Comparison of ENCODE assay signal across 23 cellular contexts in genomic region chr3:139260793-139261736, GRCh38.
DNase-seq lines count a peak whose midpoint lies in the region; ATAC-seq, FAIRE-seq and TF ChIP-seq lines count a peak whose summit lies in the region.
"Had no signal": no experiment of that assay in that cellular context is flagged by ENCODE, and none has a peak within 500 bp of the region (broad histone marks: within the 10 kb centered on the region; RNA-seq: fewer than 3 reads in every experiment).

No MANE protein-coding gene starts in this region.

- no peak for TF ChIP-seq RAD21 in A549 (conservative IDR thresholded peaks at IDR 0.05 in 1 of 2, IDR thresholded peaks at IDR 0.05 in 1 of 2)

- no peaks in the 10 kb centered on the region for H4K20me1 ChIP-seq in GM23338 (replicated peaks; ENCODE audit: insufficient read depth)

- no peak overlapping the region for H3K27ac ChIP-seq in A549
- no peak overlapping the region for H3K27ac ChIP-seq in GM23338 (ENCODE audit: low read depth)
- H3K27ac ChIP-seq in esophagus muscularis mucosa (replicated peaks in 1 of 4), result no peak overlapping the region
- H3K27ac ChIP-seq: C4-2B, HL-60, PC-9, SJSA1 had no signal

- intact Hi-C loops in esophagus muscularis mucosa (cut with DNase I), result no loop called here

- TF ChIP-seq EP300 in A549 (IDR thresholded peaks at IDR 0.05), result no peak
- no peak for TF ChIP-seq EP300 in esophagus muscularis mucosa (IDR thresholded peaks at IDR 0.05)

- H3K79me2 ChIP-seq in GM23338 (replicated peaks; ENCODE audit: insufficient read depth), result no peaks in the 10 kb centered on the region

- no peak for FAIRE-seq in A549 (lab: Jason Lieb, UNC)
- FAIRE-seq: A204.1, GM12891, H1 had no signal

- no peaks in the 10 kb centered on the region for H3K36me3 ChIP-seq in GM23338 (ENCODE audit: insufficient read depth)
- H3K36me3 ChIP-seq in esophagus muscularis mucosa, result no peaks in the 10 kb centered on the region
- H3K36me3 ChIP-seq: SJSA1 had no signal

- no peaks in the 10 kb centered on the region for H3K27me3 ChIP-seq in GM23338 (ENCODE audit: insufficient read depth)
- no peaks in the 10 kb centered on the region for H3K27me3 ChIP-seq in esophagus muscularis mucosa
- H3K27me3 ChIP-seq: SJSA1 had no signal

- WGBS in A549 (ENCODE audit: missing lambda C conversion rate), result 67% methylated on average over 8 of the region's 8 CpGs
- WGBS in esophagus muscularis mucosa, result 87% methylated on average over 8 of the region's 8 CpGs

- CTCF ChIA-PET in A549 (lab: Yijun Ruan, JAX), result interaction anchor here (1.7 kb wide), 1 partner anchor 149 kb away, joined by 5 read pairs; no protein-coding TSS in a partner anchor

- no peaks in the 10 kb centered on the region for H3K9me2 ChIP-seq in GM23338 (ENCODE audit: insufficient read depth)

- H3K9me3 ChIP-seq in A549 (no peaks in the 10 kb centered on the region), esophagus muscularis mucosa (no peaks in the 10 kb centered on the region)
- H3K9me3 ChIP-seq: Caco-2, SJSA1 had no signal

- H3K4me2 ChIP-seq in A549 (no peak overlapping the region), GM23338 (no peak overlapping the region)
- H3K4me2 ChIP-seq: PC-9 had no signal

- H3K4me1 Mint-ChIP-seq in GM23338 (peaks cover 10% of the 10 kb centered on the region), type B pancreatic cell (ENCODE audit: unreplicated experiment) (no peaks in the 10 kb centered on the region)

- no peak overlapping the region for H3K4me3 ChIP-seq in A549
- no peak overlapping the region for H3K4me3 ChIP-seq in GM23338
- H3K4me3 ChIP-seq in esophagus muscularis mucosa, result no peak overlapping the region
- H3K4me3 ChIP-seq: PC-9, SJSA1 had no signal

- H3K9me3 Mint-ChIP-seq in GM23338 (no peaks in the 10 kb centered on the region), type B pancreatic cell (no peaks in the 10 kb centered on the region)
- H3K9me3 Mint-ChIP-seq: CD8-positive, alpha-beta T cell had no signal

- H3K27me3 Mint-ChIP-seq in GM23338 (ENCODE audit: insufficient read depth, low read depth, poor library complexity) (peaks cover 2% of the 10 kb centered on the region), type B pancreatic cell (peaks cover 39% of the 10 kb centered on the region)

- TF ChIP-seq POLR2A in A549 (IDR thresholded peaks at IDR 0.05; ENCODE audit: low read length) (no peak), esophagus muscularis mucosa (IDR thresholded peaks at IDR 0.05; ENCODE audit: low read depth) (no peak)

- ATAC-seq in A549 (no peak), GM23338 (no peak), GM21381 (IDR thresholded peaks at IDR 0.05; ENCODE audit: unreplicated experiment) (no peak), HG03175 (IDR thresholded peaks at IDR 0.05; ENCODE audit: unreplicated experiment) (no peak)
- ATAC-seq: CD8-positive, alpha-beta T cell; Right ventricle myocardium inferior had no signal

- POLR2A ChIA-PET in A549 (lab: Yijun Ruan, JAX), result no interaction called here

- peak overlapping the region; percentile 72; the same call in 1 of the 2 replicates for H2AFZ ChIP-seq in GM23338
- H2AFZ ChIP-seq: PC-9 had no signal

- H3K4me1 ChIP-seq in A549, result no peaks in the 10 kb centered on the region
- H3K4me1 ChIP-seq in GM23338 (ENCODE audit: insufficient read depth), result 0 out of 2 replicates have a peak, but pooled peaks cover 4% of the 10 kb centered on the region
- peaks cover 0 to 5% (median 1%) of the 10 kb centered on the region in 4 donors for H3K4me1 ChIP-seq in esophagus muscularis mucosa
- H3K4me1 ChIP-seq: Caco-2, SJSA1 had no signal

- H3K36me3 Mint-ChIP-seq in GM23338 (ENCODE audit: low read depth) (no peaks in the 10 kb centered on the region), type B pancreatic cell (no peaks in the 10 kb centered on the region)
- H3K36me3 Mint-ChIP-seq: CD8-positive, alpha-beta T cell had no signal

- DNase-seq in A549 (ENCODE audit: low read depth in 1 of 2, low spot score in 1 of 2) (no peak), GM23338 (ENCODE audit: low spot score) (no peak), esophagus muscularis mucosa (ENCODE audit: extremely low spot score) (peak; percentile 60), type B pancreatic cell (ENCODE audit: extremely low spot score, unreplicated experiment) (peak; percentile 22), HuH-7.5 (ENCODE audit: low spot score) (no peak)
- DNase-seq: AML-193, Caco-2, DMS 273 treated with DMSO at 0.1 percent for 48 hours, GF-D8, NCI-H2029 treated with DMSO at 0.1 percent for 48 hours, NCI-H446 treated with DMSO at 0.1 percent for 48 hours, NCI-H526, PC-9 had no signal

- H3K27ac Mint-ChIP-seq in GM23338, result 0 out of 2 replicates have a peak overlapping the region, but pooled peaks have one; percentile 34
- H3K27ac Mint-ChIP-seq in type B pancreatic cell, result no peak overlapping the region
- H3K27ac Mint-ChIP-seq: CD8-positive, alpha-beta T cell had no signal

- no peak for TF ChIP-seq CTCF in A549 (IDR thresholded peaks at IDR 0.05)
- no peak for TF ChIP-seq CTCF in GM23338 (conservative IDR thresholded peaks at IDR 0.05; ENCODE audit: low read depth in 2 of 2)
- no peak for TF ChIP-seq CTCF in esophagus muscularis mucosa (IDR thresholded peaks at IDR 0.05)
- no peak for TF ChIP-seq CTCF in type B pancreatic cell (conservative IDR thresholded peaks at IDR 0.05)

- no peaks in the 10 kb centered on the region for H3F3A ChIP-seq in GM23338 (replicated peaks; ENCODE audit: low read depth)

- H3K4me3 Mint-ChIP-seq in GM23338 (no peak overlapping the region), type B pancreatic cell (no peak overlapping the region)
- H3K4me3 Mint-ChIP-seq: CD8-positive, alpha-beta T cell had no signal

TF ChIP-seq in A549, 52 proteins besides CTCF, POLR2A, EP300 and RAD21:
- TF ChIP-seq ATOH8 (CRISPR knock-in tag; IDR thresholded peaks at IDR 0.05; ENCODE audit: low read depth), result no peak
- no peak for TF ChIP-seq ZSCAN20 (CRISPR knock-in tag; IDR thresholded peaks at IDR 0.05)
- TF ChIP-seq MAFK (IDR thresholded peaks at IDR 0.05; ENCODE audit: partially characterized antibody), result peak; percentile 15
- TF ChIP-seq CHD2 (IDR thresholded peaks at IDR 0.05; ENCODE audit: low read length, partially characterized antibody), result no peak

TF ChIP-seq in GM23338, 12 proteins besides CTCF, POLR2A, EP300 and RAD21 (continues in another document):
- no peak for TF ChIP-seq EZH2 (IDR thresholded peaks at IDR 0.05; ENCODE audit: low read depth, unreplicated experiment)
- TF ChIP-seq CREB1 (CRISPR knock-in tag; IDR thresholded peaks at IDR 0.05; ENCODE audit: low read depth), result no peak
- TF ChIP-seq JUNB (IDR thresholded peaks at IDR 0.05; ENCODE audit: unreplicated experiment), result no peak
- no peak for TF ChIP-seq ETS1 (IDR thresholded peaks at IDR 0.05)
- no peak for TF ChIP-seq STAT1 (IDR thresholded peaks at IDR 0.05; ENCODE audit: unreplicated experiment)
- no peak for TF ChIP-seq REST (IDR thresholded peaks at IDR 0.05; ENCODE audit: unreplicated experiment)
- TF ChIP-seq ZNF114 (CRISPR knock-in tag; IDR thresholded peaks at IDR 0.05), result no peak
- TF ChIP-seq ZNF331 (CRISPR knock-in tag; IDR thresholded peaks at IDR 0.05; ENCODE audit: low read depth), result no peak
- no peak for TF ChIP-seq EZH2phosphoT487 (IDR thresholded peaks at IDR 0.05; ENCODE audit: unreplicated experiment)

Comparison
In these comparisons a context has a peak if more than half of its experiments do, and no peak if none do; other contexts are left out.
1. DNase-seq: peak in esophagus muscularis mucosa (single experiment) and type B pancreatic cell (single experiment); none in A549 (0 of 2), GM23338 (single experiment) and HuH-7.5 (single experiment).